ENCODE assay signal across 9 cellular contexts in the genomic region with DNA sequence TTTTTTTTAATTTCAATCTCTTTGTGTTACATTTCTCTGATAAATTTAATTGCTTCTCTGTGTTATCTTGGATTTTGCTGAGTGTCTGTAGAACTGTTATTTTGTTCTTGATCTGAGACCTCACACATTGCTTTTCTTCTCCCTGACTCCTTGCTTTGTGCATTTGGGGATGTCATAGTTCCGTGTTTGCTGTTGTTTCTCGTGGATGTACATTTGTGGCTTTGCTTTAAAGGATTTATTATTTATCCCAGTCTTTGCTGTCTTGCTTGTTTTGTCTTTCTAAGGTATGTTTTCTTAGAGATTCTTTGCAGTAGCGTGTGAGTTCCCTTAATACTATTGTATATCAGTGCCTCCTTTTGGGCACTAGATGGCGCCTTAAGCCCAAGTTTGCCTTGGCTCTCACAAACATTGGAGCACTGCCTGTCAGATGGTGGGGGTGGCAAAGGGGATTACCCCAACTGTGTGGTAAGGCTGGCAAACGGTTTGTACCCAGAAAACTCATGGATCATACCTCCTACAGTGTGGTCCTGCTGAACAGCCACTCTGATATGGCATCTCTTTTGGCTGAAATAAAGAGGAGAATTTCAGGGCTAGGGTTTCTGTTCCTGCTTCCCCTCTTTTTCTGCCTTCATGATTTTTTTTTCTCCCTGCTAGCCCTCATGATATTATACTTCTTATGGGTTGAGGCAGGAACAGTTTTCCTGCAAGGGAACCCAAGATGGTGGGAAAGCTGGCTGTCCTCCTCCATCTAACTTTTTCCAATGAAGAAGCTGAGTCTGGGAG.
DNase-seq lines count a peak whose midpoint lies in the region; ATAC-seq lines count a peak whose summit lies in the region.
"Had no signal": no experiment of that assay in that cellular context is flagged by ENCODE, and none has a peak within 500 bp of the region (broad histone marks: within the 10 kb centered on the region; RNA-seq: fewer than 3 reads in every experiment).

No MANE protein-coding gene starts in this region.

- no peak overlapping the region for H3K4me3 ChIP-seq in CD4-positive, alpha-beta memory T cell (ENCODE audit: low read length in 2 of 2)

- DNase-seq in CD4-positive, alpha-beta memory T cell = peak; percentile 54 to 79 (median 63)
- DNase-seq in NCI-H524 (lab: John Stamatoyannopoulos, UW) = peak; percentile 39 to 70
- DNase-seq in activated CD4-positive, alpha-beta T cell treated with anti-CD3 and anti-CD28 coated beads, Interleukin-2, amount 50 U/mL, for 48 hours = peak; percentile 62 to 69
- peak; percentile 61 for DNase-seq in effector CD4-positive, alpha-beta T cell
- peak; percentile 58 to 63 for DNase-seq in memory B cell (ENCODE audit: low spot score in 2 of 2)
- peak; percentile 29 to 43 for DNase-seq in stimulated activated CD8-positive, alpha-beta memory T cell treated with anti-CD3 and anti-CD28 coated beads, Interleukin-2, amount 100 ng/mL, for 48 hours (ENCODE audit: low read depth in 2 of 2)

- no peak overlapping the region for H3K27ac ChIP-seq in CD4-positive, alpha-beta memory T cell (ENCODE audit: low read depth, low read length)

- POLR2A ChIA-PET in CD4-positive, alpha-beta memory T cell (lab: Charles Lee; ENCODE audit: partially characterized antibody) = no interaction called here

- CTCF ChIA-PET in CD4-positive, alpha-beta memory T cell (lab: Charles Lee; ENCODE audit: partially characterized antibody) = interaction anchor here (0.6 to 2.3 kb wide), 12 partner anchors 8 to 1660 kb away, joined by 3 to 9 read pairs (median 4); no protein-coding TSS in a partner anchor

- intact Hi-C loops in CD4-positive, alpha-beta memory T cell (cut with micrococcal nuclease) = loop anchor here (1.0 to 10.0 kb wide), 7 partner anchors 29 to 1173 kb away; partner anchors contain the start of genes JADE1 and PGRMC2

- H3K4me3 Mint-ChIP-seq in CD4-positive, alpha-beta memory T cell = no peak overlapping the region
- no peak overlapping the region for H3K4me3 Mint-ChIP-seq in memory B cell
- H3K4me3 Mint-ChIP-seq: dendritic cell treated with granulocyte-macrophage colony-stimulating factor and Interleukin-4, amounts not matched to agents 40 ng/mL and 50 ng/mL, for 4 days had no signal

- peak overlapping the region in 2 of 7 donors; percentile 63 to 79 for H3K27ac Mint-ChIP-seq in CD4-positive, alpha-beta memory T cell
- H3K27ac Mint-ChIP-seq in memory B cell = peak overlapping the region; percentile 42
- H3K27ac Mint-ChIP-seq: dendritic cell treated with granulocyte-macrophage colony-stimulating factor and Interleukin-4, amounts not matched to agents 40 ng/mL and 50 ng/mL, for 4 days had no signal

- H3K4me1 Mint-ChIP-seq in CD4-positive, alpha-beta memory T cell = peaks cover 3 to 6% (median 4%) of the 10 kb centered on the region in 4 donors
- peaks cover 4% of the 10 kb centered on the region for H3K4me1 Mint-ChIP-seq in memory B cell

- ATAC-seq in GM19328 (IDR thresholded peaks at IDR 0.05; ENCODE audit: unreplicated experiment) (peak; percentile 95), HG03432 (IDR thresholded peaks at IDR 0.05; ENCODE audit: unreplicated experiment) (peak; percentile 100), memory B cell (ENCODE audit: low read depth) (peak; percentile 94)

- no peaks in the 10 kb centered on the region for H3K27me3 Mint-ChIP-seq in CD4-positive, alpha-beta memory T cell
- H3K27me3 Mint-ChIP-seq in memory B cell = no peaks in the 10 kb centered on the region
- H3K27me3 Mint-ChIP-seq: dendritic cell treated with granulocyte-macrophage colony-stimulating factor and Interleukin-4, amounts not matched to agents 40 ng/mL and 50 ng/mL, for 4 days had no signal

- H3K9me3 Mint-ChIP-seq in CD4-positive, alpha-beta memory T cell = no peaks in the 10 kb centered on the region
- no peaks in the 10 kb centered on the region for H3K9me3 Mint-ChIP-seq in memory B cell
- H3K9me3 Mint-ChIP-seq: dendritic cell treated with granulocyte-macrophage colony-stimulating factor and Interleukin-4, amounts not matched to agents 40 ng/mL and 50 ng/mL, for 4 days had no signal

- peaks cover 1 to 7% of the 10 kb centered on the region in 2 donors for H3K36me3 Mint-ChIP-seq in CD4-positive, alpha-beta memory T cell
- H3K36me3 Mint-ChIP-seq in memory B cell = no peaks in the 10 kb centered on the region

- H3K27me3 ChIP-seq in CD4-positive, alpha-beta memory T cell (ENCODE audit: insufficient read depth, low read length) = no peaks in the 10 kb centered on the region

- H3K4me1 ChIP-seq in CD4-positive, alpha-beta memory T cell (ENCODE audit: insufficient read depth, low read length) = no peaks in the 10 kb centered on the region

- H3K36me3 ChIP-seq in CD4-positive, alpha-beta memory T cell (ENCODE audit: insufficient read depth, low read length) = no peaks in the 10 kb centered on the region

- no peaks in the 10 kb centered on the region for H3K9me3 ChIP-seq in CD4-positive, alpha-beta memory T cell (ENCODE audit: control insufficient read depth in 1 of 2, low read length in 2 of 2)
